8 cellular contexts compared by ENCODE assay signal in genomic region chr12:103841690-103842584, GRCh38. TPM values are rescaled to one million over a fixed set of nuclear protein-coding genes. Genes with fewer than 3 reads are reported as not detected.
DNase-seq lines count a peak whose midpoint lies in the region; ATAC-seq and TF ChIP-seq lines count a peak whose summit lies in the region.

No MANE protein-coding gene starts in this region.

- H3K27me3 Mint-ChIP-seq in activated naive CD8-positive, alpha-beta T cell treated with anti-CD3 and anti-CD28 coated beads, Interleukin-2, amount 10 ng/mL, durations not matched to agents 7 days and 5 days: peaks cover 19% of the 10 kb centered on the region

- DNase-seq in AG04449 (ENCODE audit: low read depth, low spot score) (peak; percentile 28), HS-5 (ENCODE audit: low read depth) (peak; percentile 31), SHP77 treated with DMSO at 0.1 percent for 48 hours (lab: John Stamatoyannopoulos, UW) (peak; percentile 24), left ventricle myocardium superior (peak; percentile 72), sciatic nerve (ENCODE audit: low spot score) (peak; percentile 70)
- peak; percentile 44 for DNase-seq in activated naive CD8-positive, alpha-beta T cell treated with anti-CD3 and anti-CD28 coated beads, Interleukin-2, amount 10 ng/mL, durations not matched to agents 7 days and 5 days

- no peak overlapping the region for H3K27ac Mint-ChIP-seq in activated naive CD8-positive, alpha-beta T cell treated with anti-CD3 and anti-CD28 coated beads, Interleukin-2, amount 10 ng/mL, durations not matched to agents 7 days and 5 days

- intact Hi-C loops in left ventricle myocardium superior (cut with micrococcal nuclease): no loop called here
- intact Hi-C loops in sciatic nerve (cut with DNase I): no loop called here

- H3K4me3 ChIP-seq in AG04449 (ENCODE audit: low read depth, low read length): peak overlapping the region; percentile 67

- peak; percentile 24 for ATAC-seq in GM19035 (IDR thresholded peaks at IDR 0.05; ENCODE audit: unreplicated experiment)
- peak; percentile 3 for ATAC-seq in activated naive CD8-positive, alpha-beta T cell treated with anti-CD3 and anti-CD28 coated beads, Interleukin-2, amount 10 ng/mL, durations not matched to agents 7 days and 5 days (ENCODE audit: low read depth)
- peak; percentile 75 for ATAC-seq in left ventricle myocardium superior
- ATAC-seq in sciatic nerve: peak; percentile 61
- ATAC-seq in HG03139 (IDR thresholded peaks at IDR 0.05; ENCODE audit: unreplicated experiment): no peak

- H3K4me3 Mint-ChIP-seq in activated naive CD8-positive, alpha-beta T cell treated with anti-CD3 and anti-CD28 coated beads, Interleukin-2, amount 10 ng/mL, durations not matched to agents 7 days and 5 days: peak overlapping the region; percentile 74

- peaks cover 17% of the 10 kb centered on the region for H3K4me1 Mint-ChIP-seq in activated naive CD8-positive, alpha-beta T cell treated with anti-CD3 and anti-CD28 coated beads, Interleukin-2, amount 10 ng/mL, durations not matched to agents 7 days and 5 days

- no peaks in the 10 kb centered on the region for H3K9me3 Mint-ChIP-seq in activated naive CD8-positive, alpha-beta T cell treated with anti-CD3 and anti-CD28 coated beads, Interleukin-2, amount 10 ng/mL, durations not matched to agents 7 days and 5 days

- POLR2A ChIA-PET in AG04449 (lab: Yijun Ruan, JAX): interaction anchor here (0.6 to 1.9 kb wide), 5 partner anchors 9 to 88 kb away, joined by 3 to 7 read pairs (median 3); partner anchors contain the start of gene HSP90B1
- POLR2A ChIA-PET in activated naive CD8-positive, alpha-beta T cell treated with anti-CD3 and anti-CD28 coated beads, Interleukin-2, amount 10 ng/mL, durations not matched to agents 7 days and 5 days (lab: Charles Lee): interaction anchor here (0.8 to 1.5 kb wide), 3 partner anchors 86 to 124 kb away, joined by 3 read pairs; partner anchors contain the start of genes HSP90B1 and TDG

- no peak for TF ChIP-seq CTCF in AG04449 (IDR thresholded peaks at IDR 0.05; ENCODE audit: insufficient read depth, low read length, missing control alignments)

- H3K36me3 Mint-ChIP-seq in activated naive CD8-positive, alpha-beta T cell treated with anti-CD3 and anti-CD28 coated beads, Interleukin-2, amount 10 ng/mL, durations not matched to agents 7 days and 5 days: no peaks in the 10 kb centered on the region

- CTCF ChIA-PET in AG04449 (lab: Yijun Ruan, JAX): interaction anchor here (1.0 to 2.2 kb wide), 6 partner anchors 9 to 71 kb away, joined by 3 to 11 read pairs (median 5); no protein-coding TSS in a partner anchor

RNA-seq across cellular contexts. Expression of gene NT5DC3, which starts 0.9 kb away (rescaled TPM):
- 1 to 10 TPM; 3.4 to 4.1 TPM for total RNA-seq in activated naive CD8-positive, alpha-beta T cell treated with anti-CD3 and anti-CD28 coated beads, Interleukin-2, amount 10 ng/mL, durations not matched to agents 7 days and 5 days
- total RNA-seq in left ventricle myocardium superior (3.3 TPM), sciatic nerve (26.2 TPM)
